Comparison of ENCODE assay signal across 23 cellular contexts in genomic region chr17:10668771-10669170, GRCh38. TPM values are rescaled to one million over a fixed set of nuclear protein-coding genes. Genes with fewer than 3 reads are reported as not detected.
DNase-seq lines count a peak whose midpoint lies in the region; ATAC-seq, FAIRE-seq and TF ChIP-seq lines count a peak whose summit lies in the region.
"Had no signal": no experiment of that assay in that cellular context is flagged by ENCODE, and none has a peak within 500 bp of the region (broad histone marks: within the 10 kb centered on the region; RNA-seq: fewer than 3 reads in every experiment).

No MANE protein-coding gene starts in this region.

- no peaks in the 10 kb centered on the region for H3K36me3 ChIP-seq in adipocyte (ENCODE audit: control insufficient read depth, insufficient read depth, low read length, severe bottlenecking)

- no peak for TF ChIP-seq CTCF in fibroblast of villous mesenchyme (IDR thresholded peaks at IDR 0.05; ENCODE audit: insufficient read depth, low read depth, low read length)

- intact Hi-C loops in Right ventricle myocardium inferior (cut with DNase I): no loop called here

- no peak overlapping the region for H3K4me3 ChIP-seq in adipocyte (ENCODE audit: low read length)
- no peak overlapping the region for H3K4me3 ChIP-seq in fibroblast of villous mesenchyme (ENCODE audit: low read depth, low read length)
- H3K4me3 ChIP-seq: GM23338, MG63, psoas muscle had no signal

- peaks cover 35% of the 10 kb centered on the region for H3K4me1 ChIP-seq in adipocyte (ENCODE audit: control insufficient read depth, insufficient read depth, low read length)
- H3K4me1 ChIP-seq: psoas muscle had no signal

- no peak for TF ChIP-seq POLR2A in H54 (IDR thresholded peaks at IDR 0.05; ENCODE audit: low read depth, low read length)

- DNase-seq in A172 (ENCODE audit: low spot score) (peak; percentile 92), H54 (ENCODE audit: insufficient read length, low spot score) (peak; percentile 15), adipocyte (ENCODE audit: low read depth) (peak; percentile 32), fibroblast of villous mesenchyme (ENCODE audit: low read depth) (peak; percentile 16), Right ventricle myocardium inferior (ENCODE audit: missing footprints) (no peak), NCI-H510A (lab: John Stamatoyannopoulos, UW) (no peak), NCI-H2107 treated with DMSO at 0.1 percent for 48 hours (lab: John Stamatoyannopoulos, UW; ENCODE audit: unreplicated experiment) (no peak)
- DNase-seq: 8988T; activated CD4-positive, alpha-beta T cell treated with anti-CD3 and anti-CD28 coated beads, Interleukin-2, amount 50 U/mL, for 4 hours; activated naive CD8-positive, alpha-beta T cell treated with anti-CD3 and anti-CD28 coated beads, Interleukin-2, amount 10 ng/mL, durations not matched to agents 7 days and 5 days; activated T-cell treated with anti-CD3 and anti-CD28 coated beads, Interleukin-2, amount 50 U/mL, for 72 hours; CD8-positive, alpha-beta T cell; endodermal cell; glutamatergic neuron; MG63; NCI-H187 treated with DMSO at 0.1 percent for 48 hours; NCI-H526; psoas muscle; stimulated activated naive CD4-positive, alpha-beta T cell had no signal

- ATAC-seq in Right ventricle myocardium inferior: no peak
- ATAC-seq in HG02763 (IDR thresholded peaks at IDR 0.05; ENCODE audit: unreplicated experiment): no peak
- ATAC-seq: activated T-cell treated with anti-CD3 and anti-CD28 coated beads, Interleukin-2, amount 50 U/mL, for 72 hours; CD8-positive, alpha-beta T cell; GM23338; natural killer cell treated with Interleukin-12 subunit alpha and Interleukin-12 subunit beta and Interleukin-15 and Interleukin-18, amount 100 ng/mL, for 72 hours; psoas muscle had no signal

- H3K9ac ChIP-seq in adipocyte (ENCODE audit: low read length): peak overlapping the region; percentile 48

- FAIRE-seq in H54 (lab: Jason Lieb, UNC): no peak
- FAIRE-seq: GM12891 had no signal

- no peaks in the 10 kb centered on the region for H3K9me3 ChIP-seq in adipocyte (ENCODE audit: control insufficient read depth, low read length)
- H3K9me3 ChIP-seq: MG63, psoas muscle had no signal

- no peaks in the 10 kb centered on the region for H3K27me3 ChIP-seq in adipocyte (replicated peaks; ENCODE audit: control insufficient read depth, insufficient read depth, low read length)
- H3K27me3 ChIP-seq: MG63 had no signal

RNA-seq across cellular contexts. Expression of gene MYH3, which starts 11.7 kb away (rescaled TPM):
- total RNA-seq in A172 (2014; rRNA removed; shearing (Covaris generic)): 3.9 and 5.6 TPM in 2 replicates
- 0.43 and 0.97 TPM in 2 replicates for total RNA-seq in fibroblast of villous mesenchyme
- total RNA-seq in Right ventricle myocardium inferior: 0.43 TPM

RNA-seq across cellular contexts. Expression of gene SCO1, which starts 28.6 kb away (rescaled TPM):
- 51.6 and 58.9 TPM in 2 replicates for total RNA-seq in A172 (2014; rRNA removed; shearing (Covaris generic))
- total RNA-seq in fibroblast of villous mesenchyme (17.3 and 38.3 TPM in 2 replicates), Right ventricle myocardium inferior (30.9 TPM)

RNA-seq across cellular contexts. Expression of gene ADPRM, which starts 28.6 kb away (rescaled TPM):
- total RNA-seq in A172 (2014; rRNA removed; shearing (Covaris generic)): 8.4 and 11.1 TPM in 2 replicates
- 7.7 and 10.8 TPM in 2 replicates for total RNA-seq in fibroblast of villous mesenchyme
- 3.8 TPM for total RNA-seq in Right ventricle myocardium inferior

Comparison
In these comparisons a context has a peak if more than half of its experiments do, and no peak if none do; other contexts are left out.
1. DNase-seq: peak in A172 (single experiment), H54 (single experiment), adipocyte (single experiment) and fibroblast of villous mesenchyme (single experiment); none in Right ventricle myocardium inferior (single experiment), NCI-H510A (single experiment) and NCI-H2107 treated with DMSO at 0.1 percent for 48 hours (single experiment).